1 cellular context compared by ENCODE assay signal in genomic region chr9:136093995-136094881, GRCh38.
A peak's percentile ranks its signal among the peaks of the same experiment; 100 is the strongest.
TF ChIP-seq lines count a peak whose summit lies in the region.

No MANE protein-coding gene starts in this region.

TF ChIP-seq in K562, 482 proteins besides CTCF, POLR2A, EP300 and RAD21 (continued from another document and continues in another):
- TF ChIP-seq E2F6 (IDR thresholded peaks at IDR 0.05; ENCODE audit: borderline replicate concordance in 1 of 2, extremely low read depth in 1 of 2, insufficient read depth in 1 of 2, insufficient read length in 1 of 2, low read depth in 1 of 2, low read length in 1 of 2, poor library complexity in 1 of 2, severe bottlenecking in 1 of 2), result peak; percentile 93 to 96
- no peak for TF ChIP-seq GTF2F1 (IDR thresholded peaks at IDR 0.05; ENCODE audit: low read depth, low read length)
- 0 out of 2 replicates have a peak, but pooled peaks have one; percentile 3 for TF ChIP-seq CREM (IDR thresholded peaks at IDR 0.05; ENCODE audit: low read depth)
- TF ChIP-seq GABPB1 (CRISPR knock-in tag; IDR thresholded peaks at IDR 0.05), result peak; percentile 57; the same call in 1 of the 2 replicates
- TF ChIP-seq NFYB (IDR thresholded peaks at IDR 0.05; ENCODE audit: extremely low read depth, insufficient read length), result peak; percentile 41
- TF ChIP-seq SP1 (CRISPR knock-in tag; IDR thresholded peaks at IDR 0.05), result 0 out of 2 replicates have a peak, but pooled peaks have one; percentile 30
- no peak for TF ChIP-seq ZNF146 (CRISPR knock-in tag; IDR thresholded peaks at IDR 0.05; ENCODE audit: unreplicated experiment)
- peak; percentile 58 for TF ChIP-seq HNRNPL (IDR thresholded peaks at IDR 0.05; ENCODE audit: low read depth, low read length)
- no peak for TF ChIP-seq MXD1 (CRISPR knock-in tag; IDR thresholded peaks at IDR 0.05; ENCODE audit: borderline replicate concordance, poor library complexity, severe bottlenecking)
- peak; percentile 94 for TF ChIP-seq MGA (IDR thresholded peaks at IDR 0.05)
- TF ChIP-seq ZC3H8 (IDR thresholded peaks at IDR 0.05), result no peak
- TF ChIP-seq PPARD (CRISPR knock-in tag; IDR thresholded peaks at IDR 0.05), result no peak
- TF ChIP-seq ZBTB1 (CRISPR knock-in tag; IDR thresholded peaks at IDR 0.05; ENCODE audit: borderline replicate concordance, low read depth), result peak; percentile 71; the same call in 1 of the 2 replicates
- peak; percentile 44; the same call in 1 of the 2 replicates for TF ChIP-seq PHF8 (IDR thresholded peaks at IDR 0.05; ENCODE audit: borderline replicate concordance, low read length)
- no peak for TF ChIP-seq ELF2 (CRISPR knock-in tag; IDR thresholded peaks at IDR 0.05)
- TF ChIP-seq FOXP1 (CRISPR knock-in tag; IDR thresholded peaks at IDR 0.05), result peak; percentile 79; the same call in 1 of the 2 replicates
- TF ChIP-seq AFF4 (CRISPR knock-in tag; IDR thresholded peaks at IDR 0.05), result peak; percentile 49; the same call in 1 of the 2 replicates
- peak in 1 of 2 experiments; percentile 73; a peak in 1 of 4 replicates for TF ChIP-seq TEAD1 (CRISPR knock-in tag; IDR thresholded peaks at IDR 0.05)
- peak; percentile 91 for TF ChIP-seq NR2C2 (CRISPR knock-in tag; IDR thresholded peaks at IDR 0.05)
- peak; percentile 98 for TF ChIP-seq NR2C2 (tag; IDR thresholded peaks at IDR 0.05)
- no peak for TF ChIP-seq SMARCE1 (IDR thresholded peaks at IDR 0.05)
- no peak for TF ChIP-seq ETV6 (IDR thresholded peaks at IDR 0.05; ENCODE audit: borderline replicate concordance in 1 of 2, low read depth in 2 of 2, low read length in 1 of 2)
- peak; percentile 11; the same call in 1 of the 2 replicates for TF ChIP-seq ETV6 (CRISPR knock-in tag; IDR thresholded peaks at IDR 0.05; ENCODE audit: borderline replicate concordance)
- peak; percentile 87 for TF ChIP-seq L3MBTL2 (IDR thresholded peaks at IDR 0.05)
- TF ChIP-seq SNIP1 (IDR thresholded peaks at IDR 0.05; ENCODE audit: low read depth), result peak; percentile 68
- TF ChIP-seq SIN3A (IDR thresholded peaks at IDR 0.05; ENCODE audit: borderline replicate concordance in 2 of 2, control insufficient read depth in 1 of 2, low read depth in 2 of 2, low read length in 2 of 2), result peak in 1 of 2 experiments; percentile 25; a peak in 1 of 4 replicates
- no peak for TF ChIP-seq ZBTB5 (IDR thresholded peaks at IDR 0.05)
- no peak for TF ChIP-seq HDGF (IDR thresholded peaks at IDR 0.05)
- peak; percentile 85 for TF ChIP-seq USF2 (CRISPR knock-in tag; IDR thresholded peaks at IDR 0.05)
- TF ChIP-seq HDAC1 (IDR thresholded peaks at IDR 0.05), result peak in 1 of 2 experiments; percentile 40; a peak in 2 of 4 replicates
- TF ChIP-seq ZNF121 (CRISPR knock-in tag; conservative IDR thresholded peaks at IDR 0.05), result no peak
- TF ChIP-seq SRSF1 (IDR thresholded peaks at IDR 0.05; ENCODE audit: low read depth, low read length), result no peak
- no peak for TF ChIP-seq MCM2 (IDR thresholded peaks at IDR 0.05; ENCODE audit: low read depth)
- no peak for TF ChIP-seq SFPQ (IDR thresholded peaks at IDR 0.05; ENCODE audit: low read depth, low read length)
- TF ChIP-seq ZNF766 (CRISPR knock-in tag; conservative IDR thresholded peaks at IDR 0.05), result 0 out of 2 replicates have a peak, but pooled peaks have one; percentile 11
- no peak for TF ChIP-seq XRCC4 (IDR thresholded peaks at IDR 0.05; ENCODE audit: extremely low read depth, insufficient read depth, insufficient read length)
- TF ChIP-seq NFXL1 (CRISPR knock-in tag; IDR thresholded peaks at IDR 0.05), result no peak
- TF ChIP-seq GABPA (tag; conservative IDR thresholded peaks at IDR 0.05; ENCODE audit: low read depth), result no peak
- TF ChIP-seq NONO (IDR thresholded peaks at IDR 0.05; ENCODE audit: low read depth in 2 of 2, low read length in 1 of 2), result no peak
